ENCODE assay signal across 11 cellular contexts in genomic region chr7:48096273-48096672, GRCh38. TPM values are rescaled to one million over a fixed set of nuclear protein-coding genes. Genes with fewer than 3 reads are reported as not detected.
DNase-seq lines count a peak whose midpoint lies in the region; FAIRE-seq and TF ChIP-seq lines count a peak whose summit lies in the region.
"Had no signal": no experiment of that assay in that cellular context is flagged by ENCODE, and none has a peak within 500 bp of the region (broad histone marks: within the 10 kb centered on the region; RNA-seq: fewer than 3 reads in every experiment).

No MANE protein-coding gene starts in this region.

- CTCF ChIA-PET in activated naive CD4-positive, alpha-beta T cell treated with anti-CD3 and anti-CD28 coated beads, Interleukin-2, amount 10 ng/mL, durations not matched to agents 7 days and 5 days (lab: Charles Lee) = interaction anchor here (0.9 to 2.4 kb wide), 3 partner anchors 14 to 151 kb away, joined by 4 to 14 read pairs (median 5); no protein-coding TSS in a partner anchor

- no peaks in the 10 kb centered on the region for H3K9me2 ChIP-seq in hepatocyte (replicated peaks; ENCODE audit: insufficient read depth)

- no peaks in the 10 kb centered on the region for H3K36me3 ChIP-seq in hepatocyte (replicated peaks; ENCODE audit: insufficient read depth, low read depth)
- H3K36me3 ChIP-seq: MG63 had no signal

- H3K27me3 Mint-ChIP-seq in activated naive CD4-positive, alpha-beta T cell treated with anti-CD3 and anti-CD28 coated beads, Interleukin-2, amount 10 ng/mL, durations not matched to agents 7 days and 5 days = no peaks in the 10 kb centered on the region
- peaks cover 5% of the 10 kb centered on the region for H3K27me3 Mint-ChIP-seq in mesothelial cell of epicardium (ENCODE audit: low read depth)

- no peak overlapping the region for H3K27ac ChIP-seq in hepatocyte
- H3K27ac ChIP-seq: gastroesophageal sphincter had no signal

- peak overlapping the region; percentile 97 for H3K27ac Mint-ChIP-seq in activated naive CD4-positive, alpha-beta T cell treated with anti-CD3 and anti-CD28 coated beads, Interleukin-2, amount 10 ng/mL, durations not matched to agents 7 days and 5 days
- peak overlapping the region; percentile 48 for H3K27ac Mint-ChIP-seq in mesothelial cell of epicardium

- H4K20me1 ChIP-seq in hepatocyte (ENCODE audit: insufficient read depth, poor library complexity, severe bottlenecking) = no peaks in the 10 kb centered on the region

- H3K4me2 ChIP-seq in hepatocyte = no peak overlapping the region

- H3K36me3 Mint-ChIP-seq in activated naive CD4-positive, alpha-beta T cell treated with anti-CD3 and anti-CD28 coated beads, Interleukin-2, amount 10 ng/mL, durations not matched to agents 7 days and 5 days = peaks cover 81% of the 10 kb centered on the region
- H3K36me3 Mint-ChIP-seq in mesothelial cell of epicardium = peaks cover 3% of the 10 kb centered on the region

- no peaks in the 10 kb centered on the region for H3K9me3 Mint-ChIP-seq in activated naive CD4-positive, alpha-beta T cell treated with anti-CD3 and anti-CD28 coated beads, Interleukin-2, amount 10 ng/mL, durations not matched to agents 7 days and 5 days
- H3K9me3 Mint-ChIP-seq in mesothelial cell of epicardium = no peaks in the 10 kb centered on the region

- no peak for FAIRE-seq in GM12891 (lab: Jason Lieb, UNC)

- H3K79me2 ChIP-seq in hepatocyte = no peaks in the 10 kb centered on the region

- TF ChIP-seq POLR2A in GM12891 (IDR thresholded peaks at IDR 0.05; ENCODE audit: low read depth, low read length) = no peak

- H3K9me3 ChIP-seq in hepatocyte (ENCODE audit: low read depth) = no peaks in the 10 kb centered on the region
- H3K9me3 ChIP-seq: gastroesophageal sphincter, MG63 had no signal

- peak overlapping the region; percentile 66 for H3K4me3 Mint-ChIP-seq in activated naive CD4-positive, alpha-beta T cell treated with anti-CD3 and anti-CD28 coated beads, Interleukin-2, amount 10 ng/mL, durations not matched to agents 7 days and 5 days
- H3K4me3 Mint-ChIP-seq in mesothelial cell of epicardium = no peak overlapping the region

- no peak overlapping the region for H3K4me3 ChIP-seq in hepatocyte
- H3K4me3 ChIP-seq: gastroesophageal sphincter, MG63 had no signal

- peaks cover 85% of the 10 kb centered on the region for H3K4me1 Mint-ChIP-seq in activated naive CD4-positive, alpha-beta T cell treated with anti-CD3 and anti-CD28 coated beads, Interleukin-2, amount 10 ng/mL, durations not matched to agents 7 days and 5 days
- H3K4me1 Mint-ChIP-seq in mesothelial cell of epicardium = peaks cover 33% of the 10 kb centered on the region

- TF ChIP-seq CTCF in mesothelial cell of epicardium (IDR thresholded peaks at IDR 0.05; ENCODE audit: unreplicated experiment) = no peak
- TF ChIP-seq CTCF in hepatocyte (IDR thresholded peaks at IDR 0.05; ENCODE audit: poor library complexity) = no peak

- H3K27me3 ChIP-seq in hepatocyte = no peaks in the 10 kb centered on the region
- H3K27me3 ChIP-seq: gastroesophageal sphincter, MG63 had no signal

- H3K4me1 ChIP-seq in hepatocyte (ENCODE audit: insufficient read depth) = no peaks in the 10 kb centered on the region

- whole genome bisulfite sequencing in hepatocyte (ENCODE audit: low lambda C conversion rate, missing lambda C conversion rate) = 98% methylated on average over 2 of the region's 2 CpGs

- DNase-seq in CD1c-positive myeloid dendritic cell (ENCODE audit: extremely low spot score) = peak; percentile 72
- DNase-seq in GM12891 (ENCODE audit: insufficient read length, low spot score) = no peak
- DNase-seq in activated naive CD4-positive, alpha-beta T cell treated with anti-CD3 and anti-CD28 coated beads, Interleukin-2, amount 10 ng/mL, durations not matched to agents 7 days and 5 days = peak; percentile 56
- DNase-seq in mesothelial cell of epicardium (ENCODE audit: low spot score in 2 of 2, unreplicated experiment in 2 of 2) = no peak
- no peak for DNase-seq in NCI-H1105 (lab: John Stamatoyannopoulos, UW)
- DNase-seq in hepatocyte (ENCODE audit: low spot score) = no peak
- DNase-seq in hippocampal formation (lab: John Stamatoyannopoulos, UW) = no peak
- DNase-seq: central memory CD4-positive, alpha-beta T cell; MG63; NCI-H69 had no signal

- no peak overlapping the region for H2AFZ ChIP-seq in hepatocyte

TF ChIP-seq in GM12891, 5 proteins besides CTCF, POLR2A, EP300 and RAD21:
- TF ChIP-seq POU2F2 (IDR thresholded peaks at IDR 0.05; ENCODE audit: low read depth, low read length) (no peak), SPI1 (IDR thresholded peaks at IDR 0.05; ENCODE audit: low read depth, low read length) (0 out of 2 replicates have a peak, but pooled peaks have one; percentile 2), TAF1 (IDR thresholded peaks at IDR 0.05; ENCODE audit: low read depth, low read length) (no peak), PAX5 (IDR thresholded peaks at IDR 0.05; ENCODE audit: insufficient read depth, low read length, severe bottlenecking) (no peak), POLR2AphosphoS5 (IDR thresholded peaks at IDR 0.05; ENCODE audit: low read depth, low read length) (no peak)
TF ChIP-seq in GM12891: peak in this region for 1.

RNA-seq across cellular contexts. Expression of gene UPP1, which starts 7.2 kb away (rescaled TPM):
- polyA plus RNA-seq in GM12891 (2012; ENCODE audit: low read depth, missing spikeins) = 2.2 TPM
- 4.3 to 5.0 TPM (median 4.4 TPM) in 3 replicates for total RNA-seq in mesothelial cell of epicardium
- 12.7 and 14.6 TPM in 2 replicates for total RNA-seq in hepatocyte
- polyA plus RNA-seq in hepatocyte = 38.7 and 50.2 TPM in 2 replicates

Comparison
In these comparisons a context has a peak if more than half of its experiments do, and no peak if none do; other contexts are left out.
1. DNase-seq: peak in CD1c-positive myeloid dendritic cell (single experiment) and activated naive CD4-positive, alpha-beta T cell treated with anti-CD3 and anti-CD28 coated beads, Interleukin-2, amount 10 ng/mL, durations not matched to agents 7 days and 5 days (single experiment); none in GM12891 (single experiment), mesothelial cell of epicardium (0 of 2), NCI-H1105 (single experiment), hepatocyte (single experiment) and hippocampal formation (0 of 2).